Comparison of ENCODE assay signal across 9 cellular contexts in the genomic region with DNA sequence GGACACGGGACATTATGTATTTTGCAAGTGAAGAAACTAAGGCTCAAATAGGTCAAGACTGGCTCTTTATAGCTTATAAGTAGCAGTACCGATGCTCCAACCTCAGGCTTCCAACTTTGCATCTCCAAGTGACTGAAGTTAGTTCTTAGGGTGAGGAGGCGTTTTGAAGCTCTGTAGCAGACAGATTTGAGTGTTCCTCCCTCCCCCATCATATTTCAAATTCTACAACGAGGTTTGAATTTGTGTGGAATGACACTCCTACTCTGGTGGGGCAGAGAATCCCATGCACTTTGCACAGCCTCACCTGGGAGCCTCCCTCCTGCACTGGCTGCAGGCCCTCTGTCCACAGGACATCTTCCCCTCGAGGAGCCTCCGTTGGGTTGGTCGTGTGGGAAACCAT.
"Had no signal": no experiment of that assay in that cellular context is flagged by ENCODE, and none has a peak within 500 bp of the region (broad histone marks: within the 10 kb centered on the region; RNA-seq: fewer than 3 reads in every experiment).

No MANE protein-coding gene starts in this region.

- H3K9me3 ChIP-seq: HAP-1 had no signal

- ATAC-seq: GM23338, HCT116, HepG2, K562 had no signal

- H3K27ac ChIP-seq: HL-60 had no signal

- H3K36me3 ChIP-seq: HAP-1 had no signal

- H3K4me2 ChIP-seq: GM23338 had no signal

- DNase-seq: H7, HFFc6, KG1 had no signal

- H3K4me3 ChIP-seq: GM23338, HAP-1, K562 had no signal
